28 cellular contexts compared by ENCODE assay signal in genomic region chr10:42648512-42648911, GRCh38.
"Had no signal": no experiment of that assay in that cellular context is flagged by ENCODE, and none has a peak within 500 bp of the region (broad histone marks: within the 10 kb centered on the region; RNA-seq: fewer than 3 reads in every experiment).

No MANE protein-coding gene starts in this region.

- H3K4me3 ChIP-seq: colonic mucosa, coronary artery, dorsolateral prefrontal cortex, esophagus muscularis mucosa, esophagus squamous epithelium, gastrocnemius medialis, gastroesophageal sphincter, heart left ventricle, heart right ventricle had no signal

- ATAC-seq: effector memory CD8-positive, alpha-beta T cell; esophagus mucosa; foreskin keratinocyte; gastrocnemius medialis; gastroesophageal sphincter; heart left ventricle; heart right ventricle had no signal

- H3K27ac ChIP-seq: colonic mucosa, coronary artery, dorsolateral prefrontal cortex, epithelial cell of prostate, esophagus muscularis mucosa, esophagus squamous epithelium, foreskin keratinocyte, gastrocnemius medialis, gastroesophageal sphincter, heart left ventricle, heart right ventricle had no signal

- H3K36me3 ChIP-seq: colonic mucosa, esophagus muscularis mucosa, esophagus squamous epithelium, gastrocnemius medialis, gastroesophageal sphincter, heart left ventricle, heart right ventricle had no signal

- H3K9me3 ChIP-seq: colonic mucosa, esophagus muscularis mucosa, esophagus squamous epithelium, gastrocnemius medialis, gastroesophageal sphincter, heart left ventricle, heart right ventricle had no signal

- H3K27me3 ChIP-seq: colonic mucosa, esophagus muscularis mucosa, esophagus squamous epithelium, foreskin keratinocyte, gastrocnemius medialis had no signal

- H3K4me1 ChIP-seq: colonic mucosa, esophagus muscularis mucosa, foreskin keratinocyte, gastrocnemius medialis, gastroesophageal sphincter, heart left ventricle, heart right ventricle had no signal

- DNase-seq: colonic mucosa; cortex of kidney; dermis blood vessel endothelial cell; dorsolateral prefrontal cortex; effector CD4-positive, alpha-beta T cell; effector CD8-positive, alpha-beta T cell; effector memory CD4-positive, alpha-beta T cell; effector memory CD8-positive, alpha-beta T cell; endodermal cell; erythroblast; esophagus squamous epithelium; foreskin fibroblast; foreskin keratinocyte; foreskin melanocyte; gastrocnemius medialis; glutamatergic neuron; head of caudate nucleus; heart left ventricle; heart right ventricle had no signal

- FAIRE-seq: colon, endometrium, endothelial cell of umbilical vein, frontal cortex had no signal
